ENCODE assay signal across 8 cellular contexts in genomic region chr10:69004821-69005220, GRCh38. TPM values are rescaled to one million over a fixed set of nuclear protein-coding genes. Genes with fewer than 3 reads are reported as not detected.
DNase-seq lines count a peak whose midpoint lies in the region; ATAC-seq, FAIRE-seq and TF ChIP-seq lines count a peak whose summit lies in the region.

No MANE protein-coding gene starts in this region.

- H3K36me3 ChIP-seq in GM12878 (ENCODE audit: control insufficient read depth in 2 of 2, insufficient read depth in 2 of 2, low read length in 1 of 2): no peaks in the 10 kb centered on the region; a peak in 2 of 4 replicates

- H2AFZ ChIP-seq in GM12878 (ENCODE audit: control insufficient read depth, low read depth, low read length): no peak overlapping the region

- H4K20me1 ChIP-seq in GM12878 (ENCODE audit: control insufficient read depth, insufficient read depth): no peaks in the 10 kb centered on the region

- POLR2A ChIA-PET in GM12878 (lab: Charles Lee): interaction anchor here (1.2 to 2.8 kb wide), 5 partner anchors 10 to 90 kb away, joined by 3 to 25 read pairs (median 11); no protein-coding TSS in a partner anchor

- H3K27me3 ChIP-seq in GM12878 (replicated peaks in 1 of 2; ENCODE audit: control insufficient read depth in 2 of 2, insufficient read depth in 2 of 2, low read length in 1 of 2): no peaks in the 10 kb centered on the region

- no peak overlapping the region for H3K27ac ChIP-seq in GM12878 (ENCODE audit: control insufficient read depth, insufficient read depth)

- BruUV-seq in GM12878 (replicated peaks; lab: Mats Ljungman, UMichigan): no TSS peak

- peak; percentile 4 for DNase-seq in Daoy (ENCODE audit: low read depth)
- DNase-seq in GM12878 (ENCODE audit: low read depth, low spot score): no peak
- DNase-seq in kidney tubule cell (ENCODE audit: low spot score): peak; percentile 51
- DNase-seq in NCI-H1436 (lab: John Stamatoyannopoulos, UW): no peak
- DNase-seq in GM19240 (ENCODE audit: insufficient read length, low spot score): no peak
- DNase-seq in retina: no peak

- no peaks in the 10 kb centered on the region for H3K79me2 ChIP-seq in GM12878 (ENCODE audit: control insufficient read depth, insufficient read depth, low read length)

- in situ Hi-C loops in GM12878 (cut with MboI): loop anchor here (10.0 kb wide), 1 partner anchor 90 kb away; no protein-coding TSS in a partner anchor

- no peak for TF ChIP-seq EP300 in GM12878 (IDR thresholded peaks at IDR 0.05; ENCODE audit: borderline replicate concordance in 1 of 2, control insufficient read depth in 1 of 2, low read depth in 2 of 2, low read length in 2 of 2)

- TF ChIP-seq POLR2A in GM12878 (IDR thresholded peaks at IDR 0.05; ENCODE audit: low read depth, low read length): no peak

- no peak overlapping the region for H3K4me2 ChIP-seq in GM12878 (ENCODE audit: control insufficient read depth, insufficient read depth)

- WGBS in GM12878 (ENCODE audit: insufficient coverage, insufficient replicate concordance, low lambda C conversion rate, missing lambda C conversion rate): 7% methylated on average over 1 of the region's 1 CpG

- H3K4me3 ChIP-seq in GM12878: no peak overlapping the region

- CTCF ChIA-PET in GM12878 (lab: Yijun Ruan, JAX): interaction anchor here (0.6 to 8.9 kb wide), 46 partner anchors 9 to 511 kb away, joined by 3 to 272 read pairs (median 8); partner anchors contain the start of genes DDX21, HKDC1, KIFBP and SRGN

- no peaks in the 10 kb centered on the region for H3K4me1 ChIP-seq in GM12878 (ENCODE audit: control insufficient read depth, insufficient read depth, low read length)

- no peaks in the 10 kb centered on the region for H3K9me3 ChIP-seq in GM12878 (replicated peaks; ENCODE audit: control insufficient read depth, insufficient read depth, low read length)

- FAIRE-seq in GM12878 (lab: Jason Lieb, UNC): peak; percentile 35

- SMC1A ChIA-PET in GM12878 (lab: Charles Lee; ENCODE audit: uncharacterized antibody, unreplicated experiment): interaction anchor here (0.6 to 13.0 kb wide), 51 partner anchors 9 to 407 kb away, joined by 3 to 269 read pairs (median 4); partner anchors contain the start of genes DDX21, HKDC1, SRGN and SUPV3L1

- intact Hi-C loops in GM12878 (cut with micrococcal nuclease; ENCODE audit: unreplicated experiment): loop anchor here (1.0 to 5.0 kb wide), 4 partner anchors 42 to 217 kb away; partner anchors contain the start of gene HKDC1

- ATAC-seq in GM12878: peak; percentile 85
- ATAC-seq in HG02938 (IDR thresholded peaks at IDR 0.05; ENCODE audit: unreplicated experiment): no peak

- peak; percentile 51; the same call in 1 of the 2 replicates for TF ChIP-seq CTCF in LNCAP (IDR thresholded peaks at IDR 0.05)
- TF ChIP-seq CTCF in GM12878 (IDR thresholded peaks at IDR 0.05 in 2 of 3, conservative IDR thresholded peaks at IDR 0.05 in 1 of 3; ENCODE audit: control insufficient read depth in 2 of 3, extremely low read depth in 1 of 3, insufficient read depth in 1 of 3, low read depth in 3 of 3, low read length in 3 of 3): peak; percentile 51 to 69 (median 56); a peak in 5 of 6 replicates

- RAD21 ChIA-PET in GM12878 (lab: Charles Lee; ENCODE audit: unreplicated experiment): interaction anchor here (0.6 to 8.3 kb wide), 38 partner anchors 9 to 388 kb away, joined by 3 to 252 read pairs (median 6); partner anchors contain the start of genes HKDC1 and SRGN

- no peak overlapping the region for H3K9ac ChIP-seq in GM12878 (ENCODE audit: control insufficient read depth, insufficient read depth, low read length)

- TF ChIP-seq RAD21 in GM12878 (IDR thresholded peaks at IDR 0.05; ENCODE audit: insufficient read depth, low read depth, low read length): peak; percentile 94

TF ChIP-seq in GM12878, 131 proteins besides CTCF, POLR2A, EP300 and RAD21:
- peak; percentile 92 for TF ChIP-seq SMC3 (IDR thresholded peaks at IDR 0.05; ENCODE audit: borderline replicate concordance, low read length)
- TF ChIP-seq MEF2B (IDR thresholded peaks at IDR 0.05; ENCODE audit: partially characterized antibody, poor library complexity, severe bottlenecking): no peak
- TF ChIP-seq FOXM1 (IDR thresholded peaks at IDR 0.05; ENCODE audit: low read depth, low read length): 0 out of 2 replicates have a peak, but pooled peaks have one; percentile 20
- peak; percentile 53 for TF ChIP-seq SKIL (IDR thresholded peaks at IDR 0.05; ENCODE audit: low read depth, poor library complexity, severe bottlenecking)
- no peak for TF ChIP-seq TCF12 (IDR thresholded peaks at IDR 0.05; ENCODE audit: low read depth, low read length)
- TF ChIP-seq NR2F1 (conservative IDR thresholded peaks at IDR 0.05): no peak
- no peak for TF ChIP-seq RB1 (IDR thresholded peaks at IDR 0.05; ENCODE audit: borderline replicate concordance)
- 0 out of 2 replicates have a peak, but pooled peaks have one; percentile 40 for TF ChIP-seq ZNF24 (IDR thresholded peaks at IDR 0.05)

RNA-seq across cellular contexts. Expression of gene KIFBP, which starts 16.2 kb away (rescaled TPM):
- total RNA-seq in Daoy (2014; rRNA removed; shearing (Covaris generic)): 27.3 and 32.1 TPM in 2 replicates
- 12.9 and 13.4 TPM in 2 replicates for total RNA-seq in GM12878 (2013; cell fraction: nucleolus; rRNA removed)
- total RNA-seq in GM12878 (2014; rRNA removed) (16.3 and 19.2 TPM in 2 replicates), GM12878 (2014; rRNA removed; fragmentation: Illumina TruSeq; extraction: Trizol) (19.9 and 21.0 TPM in 2 replicates), GM12878 (2021) (14.9 and 16.0 TPM in 2 replicates)
- 5.7 TPM for polyA plus RNA-seq in GM12878 (2011; ENCODE audit: low read depth)
- polyA plus RNA-seq in GM12878 (2011; rRNA removed) (20.0 and 28.8 TPM in 2 replicates), GM12878 (2014; fragmentation: Illumina TruSeq; extraction: Trizol) (25.0 and 39.2 TPM in 2 replicates), GM12878 (2014; fragmentation: Nextera tagmentation; extraction: Ambion mirVana) (10 to 100 TPM in 1 of 2 experiments, 1 to 10 TPM in 1; 8.6 to 10.0 TPM), GM12878 (2014; rRNA removed) (14.3 and 17.3 TPM in 2 replicates), GM12878 (2016; fragmentation: Nextera tagmentation; extraction: Ambion mirVana) (10 to 100 TPM; 28.7 to 29.5 TPM)
- polyA plus RNA-seq in GM12878 (2011; cell fraction: cytosol; rRNA removed): 9.1 and 10.7 TPM in 2 replicates
- polyA plus RNA-seq in GM12878 (2011; cell fraction: nucleus; rRNA removed): 10.2 and 13.2 TPM in 2 replicates
- 6.3 and 10.3 TPM in 2 replicates for polyA plus RNA-seq in GM12878 (2012)
- polyA minus RNA-seq in GM12878 (2011; rRNA and poly(A)+ RNA removed): 7.6 and 11.8 TPM in 2 replicates
- 4.7 and 6.0 TPM in 2 replicates for polyA minus RNA-seq in GM12878 (2011; cell fraction: cytosol; rRNA and poly(A)+ RNA removed)
- polyA minus RNA-seq in GM12878 (2011; cell fraction: nucleus; rRNA and poly(A)+ RNA removed): 3.9 and 5.5 TPM in 2 replicates

RNA-seq across cellular contexts. Expression of gene DDX21, which starts 48.9 kb away (rescaled TPM):
- 174 and 175 TPM in 2 replicates for total RNA-seq in Daoy (2014; rRNA removed; shearing (Covaris generic))
- total RNA-seq in GM12878 (2013; cell fraction: nucleolus; rRNA removed): 34.8 and 35.9 TPM in 2 replicates
- 121 and 158 TPM in 2 replicates for total RNA-seq in GM12878 (2014; rRNA removed)
- total RNA-seq in GM12878 (2014; rRNA removed; fragmentation: Illumina TruSeq; extraction: Trizol): 153 and 165 TPM in 2 replicates
- 122 and 129 TPM in 2 replicates for total RNA-seq in GM12878 (2021)
- 39.5 TPM for polyA plus RNA-seq in GM12878 (2011; ENCODE audit: low read depth)
- polyA plus RNA-seq in GM12878 (2011; rRNA removed): 120 and 162 TPM in 2 replicates
- 43.4 and 50.3 TPM in 2 replicates for polyA plus RNA-seq in GM12878 (2011; cell fraction: cytosol; rRNA removed)
- polyA plus RNA-seq in GM12878 (2011; cell fraction: nucleus; rRNA removed): 35.1 and 62.8 TPM in 2 replicates
- polyA plus RNA-seq in GM12878 (2012): 48.2 and 52.6 TPM in 2 replicates
- 182 and 223 TPM in 2 replicates for polyA plus RNA-seq in GM12878 (2014; fragmentation: Illumina TruSeq; extraction: Trizol)
- polyA plus RNA-seq in GM12878 (2014; fragmentation: Nextera tagmentation; extraction: Ambion mirVana): 10 to 100 TPM; 80.8 to 88.5 TPM
- 95.6 and 112 TPM in 2 replicates for polyA plus RNA-seq in GM12878 (2014; rRNA removed)
- polyA plus RNA-seq in GM12878 (2016; fragmentation: Nextera tagmentation; extraction: Ambion mirVana): 10 to 100 TPM; 41.1 to 47.8 TPM
- polyA minus RNA-seq in GM12878 (2011; rRNA and poly(A)+ RNA removed): 67.2 and 96.1 TPM in 2 replicates
- polyA minus RNA-seq in GM12878 (2011; cell fraction: cytosol; rRNA and poly(A)+ RNA removed): 34.7 and 46.3 TPM in 2 replicates
- 13.4 and 23.5 TPM in 2 replicates for polyA minus RNA-seq in GM12878 (2011; cell fraction: nucleus; rRNA and poly(A)+ RNA removed)

Comparison
In these comparisons a context has a peak if more than half of its experiments do, and no peak if none do; other contexts are left out.
1. DNase-seq: peak in Daoy (single experiment) and kidney tubule cell (single experiment); none in GM12878 (single experiment), NCI-H1436 (single experiment), GM19240 (single experiment) and retina (single experiment).